Comparison of ENCODE assay signal across 21 cellular contexts in genomic region chr9:27407491-27407890, GRCh38.
A peak's percentile ranks its signal among the peaks of the same experiment; 100 is the strongest.
DNase-seq lines count a peak whose midpoint lies in the region; ATAC-seq, FAIRE-seq and TF ChIP-seq lines count a peak whose summit lies in the region.
"Had no signal": no experiment of that assay in that cellular context is flagged by ENCODE, and none has a peak within 500 bp of the region (broad histone marks: within the 10 kb centered on the region; RNA-seq: fewer than 3 reads in every experiment).

No MANE protein-coding gene starts in this region.

- peaks cover 33% of the 10 kb centered on the region for H3K36me3 Mint-ChIP-seq in dendritic cell treated with granulocyte-macrophage colony-stimulating factor and Interleukin-4, amounts not matched to agents 40 ng/mL and 50 ng/mL, for 4 days (ENCODE audit: low read depth)
- H3K36me3 Mint-ChIP-seq: natural killer cell treated with Interleukin-12 subunit alpha and Interleukin-12 subunit beta and Interleukin-15 and Interleukin-18, amount 100 ng/mL, for 72 hours had no signal

- H3K4me3 ChIP-seq in neuronal stem cell (ENCODE audit: low read length in 2 of 2) (no peak overlapping the region), kidney (ENCODE audit: low read length in 2 of 2) (no peak overlapping the region)
- H3K4me3 ChIP-seq: BLaER1 treated with 17β-estradiol and CSF1 and Interleukin-3, amounts not matched to agents 10 nM and 100 nM; upper lobe of left lung had no signal

- no peaks in the 10 kb centered on the region for H3K27me3 Mint-ChIP-seq in dendritic cell treated with granulocyte-macrophage colony-stimulating factor and Interleukin-4, amounts not matched to agents 40 ng/mL and 50 ng/mL, for 4 days
- H3K27me3 Mint-ChIP-seq: natural killer cell treated with Interleukin-12 subunit alpha and Interleukin-12 subunit beta and Interleukin-15 and Interleukin-18, amount 100 ng/mL, for 72 hours had no signal

- intact Hi-C loops in left ventricle myocardium superior (cut with micrococcal nuclease), result no loop called here
- intact Hi-C loops in Right ventricle myocardium superior (cut with DNase I), result loop anchor here (10.0 kb wide), 1 partner anchor 117 kb away; the partner anchor contains the start of genes IFNK and MOB3B
- intact Hi-C loops in dendritic cell treated with granulocyte-macrophage colony-stimulating factor and Interleukin-4, amounts not matched to agents 40 ng/mL and 50 ng/mL, for 4 days (cut with micrococcal nuclease), result no loop called here
- intact Hi-C loops in kidney (cut with DNase I), result no loop called here

- H4K91ac ChIP-seq in neuronal stem cell (ENCODE audit: low read depth, low read length, poor library complexity), result no peak overlapping the region

- peaks cover 2 to 9% of the 10 kb centered on the region in 2 donors for H3K4me1 ChIP-seq in neuronal stem cell (ENCODE audit: control insufficient read depth in 2 of 2, insufficient read depth in 1 of 2, low read depth in 1 of 2, low read length in 2 of 2)
- no peaks in the 10 kb centered on the region for H3K4me1 ChIP-seq in kidney (ENCODE audit: control insufficient read depth in 1 of 2, insufficient read depth in 1 of 2, low read depth in 1 of 2, low read length in 2 of 2)
- H3K4me1 ChIP-seq: parathyroid adenoma had no signal

- H4K8ac ChIP-seq in neuronal stem cell (ENCODE audit: low read depth, low read length), result no peak overlapping the region

- H2BK5ac ChIP-seq in neuronal stem cell (ENCODE audit: low read length), result peak overlapping the region; percentile 61

- no peak overlapping the region for H3K23ac ChIP-seq in neuronal stem cell (ENCODE audit: low read depth, low read length, poor library complexity)

- no peak overlapping the region for H3K4me2 ChIP-seq in neuronal stem cell (ENCODE audit: insufficient read depth, low read length, poor library complexity, severe bottlenecking)

- H3K14ac ChIP-seq in neuronal stem cell (ENCODE audit: low read length), result no peak overlapping the region

- H3K4me3 Mint-ChIP-seq in dendritic cell treated with granulocyte-macrophage colony-stimulating factor and Interleukin-4, amounts not matched to agents 40 ng/mL and 50 ng/mL, for 4 days, result no peak overlapping the region
- H3K4me3 Mint-ChIP-seq: natural killer cell treated with Interleukin-12 subunit alpha and Interleukin-12 subunit beta and Interleukin-15 and Interleukin-18, amount 100 ng/mL, for 72 hours had no signal

- DNase-seq in left ventricle myocardium superior, result no peak
- DNase-seq in Right ventricle myocardium superior, result no peak
- no peak for DNase-seq in neuronal stem cell (ENCODE audit: low spot score)
- DNase-seq in AG20443 (ENCODE audit: low spot score), result no peak
- no peak for DNase-seq in kidney
- no peak for DNase-seq in retina
- DNase-seq in NCI-H2171 treated with DMSO at 0.1 percent for 48 hours (lab: John Stamatoyannopoulos, UW), result no peak
- DNase-seq: activated CD4-positive, alpha-beta T cell treated with anti-CD3 and anti-CD28 coated beads for 4 hours; H7; Karpas-422; NCI-H1105; NCI-H2107; NCI-H524 treated with DMSO at 0.1 percent for 48 hours; stimulated activated naive CD8-positive, alpha-beta T cell treated with anti-CD3 and anti-CD28 coated beads, Interleukin-15, Interleukin-2, amounts not matched to agents 100 U/mL and 50 U/mL, for 24 hours; upper lobe of left lung had no signal

- H2AK5ac ChIP-seq in neuronal stem cell (ENCODE audit: low read depth, low read length), result no peak overlapping the region

- H3K9me3 Mint-ChIP-seq in dendritic cell treated with granulocyte-macrophage colony-stimulating factor and Interleukin-4, amounts not matched to agents 40 ng/mL and 50 ng/mL, for 4 days, result no peaks in the 10 kb centered on the region
- H3K9me3 Mint-ChIP-seq: activated naive CD4-positive, alpha-beta T cell treated with anti-CD3 and anti-CD28 coated beads, Interleukin-2, amount 50 U/mL, for 72 hours had no signal

- H3K27ac Mint-ChIP-seq in dendritic cell treated with granulocyte-macrophage colony-stimulating factor and Interleukin-4, amounts not matched to agents 40 ng/mL and 50 ng/mL, for 4 days, result peak overlapping the region; percentile 55
- H3K27ac Mint-ChIP-seq: activated naive CD4-positive, alpha-beta T cell treated with anti-CD3 and anti-CD28 coated beads, Interleukin-2, amount 50 U/mL, for 72 hours; natural killer cell treated with Interleukin-12 subunit alpha and Interleukin-12 subunit beta and Interleukin-15 and Interleukin-18, amount 100 ng/mL, for 72 hours had no signal

- peaks cover 83% of the 10 kb centered on the region for H3K4me1 Mint-ChIP-seq in dendritic cell treated with granulocyte-macrophage colony-stimulating factor and Interleukin-4, amounts not matched to agents 40 ng/mL and 50 ng/mL, for 4 days (ENCODE audit: low read depth)

- no peak overlapping the region for H3K4ac ChIP-seq in neuronal stem cell (ENCODE audit: low read length)

- H2AFZ ChIP-seq in neuronal stem cell (ENCODE audit: low read length), result no peak overlapping the region
- H2AFZ ChIP-seq: parathyroid adenoma had no signal

- peaks cover 4% of the 10 kb centered on the region for H3K79me1 ChIP-seq in neuronal stem cell (ENCODE audit: low read depth, low read length)

- H3K36me3 ChIP-seq in neuronal stem cell (replicated peaks in 1 of 2; ENCODE audit: control insufficient read depth in 2 of 2, insufficient read depth in 2 of 2, low read length in 2 of 2) (no peaks in the 10 kb centered on the region), kidney (ENCODE audit: control insufficient read depth in 1 of 2, insufficient read depth in 2 of 2, low read length in 2 of 2) (no peaks in the 10 kb centered on the region)
- H3K36me3 ChIP-seq: BLaER1 treated with 17β-estradiol and CSF1 and Interleukin-3, amounts not matched to agents 10 nM and 100 nM; upper lobe of left lung had no signal

- ATAC-seq in left ventricle myocardium superior (peak; percentile 42), Right ventricle myocardium superior (ENCODE audit: poor library complexity) (no peak)
- ATAC-seq: activated naive CD4-positive, alpha-beta T cell treated with anti-CD3 and anti-CD28 coated beads, Interleukin-2, amount 50 U/mL, for 72 hours; natural killer cell treated with Interleukin-12 subunit alpha and Interleukin-12 subunit beta and Interleukin-15 and Interleukin-18, amount 100 ng/mL, for 72 hours; stimulated activated naive CD8-positive, alpha-beta T cell treated with anti-CD3 and anti-CD28 coated beads, Interleukin-15, Interleukin-2, amounts not matched to agents 100 U/mL and 50 U/mL, for 24 hours had no signal

- H3K27me3 ChIP-seq in neuronal stem cell (ENCODE audit: control insufficient read depth in 3 of 3, insufficient read depth in 3 of 3, low read depth in 1 of 3, low read length in 3 of 3), result no peaks in the 10 kb centered on the region
- H3K27me3 ChIP-seq: BLaER1 treated with 17β-estradiol and CSF1 and Interleukin-3, amounts not matched to agents 10 nM and 100 nM; upper lobe of left lung had no signal

- H3K9ac ChIP-seq in neuronal stem cell (ENCODE audit: low read depth, low read length, poor library complexity) (no peak overlapping the region), kidney (ENCODE audit: low read length in 2 of 2) (no peak overlapping the region)
- H3K9ac ChIP-seq: BLaER1 treated with 17β-estradiol and CSF1 and Interleukin-3, amounts not matched to agents 10 nM and 100 nM; parathyroid adenoma had no signal

- H3K9me3 ChIP-seq in neuronal stem cell (replicated peaks in 1 of 2; ENCODE audit: control insufficient read depth in 2 of 2, insufficient read depth in 1 of 2, low read depth in 1 of 2, low read length in 2 of 2) (peaks cover 0 to 24% of the 10 kb centered on the region in 2 donors), kidney (ENCODE audit: control insufficient read depth in 1 of 2, low read length in 2 of 2) (no peaks in the 10 kb centered on the region)
- H3K9me3 ChIP-seq: upper lobe of left lung had no signal

- FAIRE-seq in kidney (lab: Jason Lieb, UNC), result no peak
- FAIRE-seq: A204.1 had no signal

- no peak overlapping the region for H2BK15ac ChIP-seq in neuronal stem cell (ENCODE audit: low read length)

- no peak for TF ChIP-seq CTCF in kidney (IDR thresholded peaks at IDR 0.05; ENCODE audit: borderline replicate concordance, extremely low read depth, insufficient read depth)

- H2BK120ac ChIP-seq in neuronal stem cell (ENCODE audit: low read depth, low read length), result no peak overlapping the region

- no CpG with 5 or more reads among the region's 1 CpG for WGBS in neuronal stem cell (ENCODE audit: extremely low coverage in 2 of 2, insufficient read length in 2 of 2, insufficient replicate concordance in 1 of 2), 2 donors

- no peak overlapping the region for H2BK12ac ChIP-seq in neuronal stem cell (ENCODE audit: low read length)

- H3K27ac ChIP-seq in neuronal stem cell (replicated peaks; ENCODE audit: low read length), result no peak overlapping the region
- no peak overlapping the region for H3K27ac ChIP-seq in kidney (ENCODE audit: low read depth in 2 of 2, low read length in 2 of 2)
- H3K27ac ChIP-seq: BLaER1 treated with 17β-estradiol and CSF1 and Interleukin-3, amounts not matched to agents 10 nM and 100 nM; parathyroid adenoma; upper lobe of left lung had no signal

- peak overlapping the region; percentile 53 for H3K18ac ChIP-seq in neuronal stem cell (ENCODE audit: low read length)
